Comparison of ENCODE assay signal across 13 cellular contexts in genomic region chr4:143417679-143418403, GRCh38.
A peak's percentile ranks its signal among the peaks of the same experiment; 100 is the strongest.
DNase-seq lines count a peak whose midpoint lies in the region; ATAC-seq and FAIRE-seq lines count a peak whose summit lies in the region.
"Had no signal": no experiment of that assay in that cellular context is flagged by ENCODE, and none has a peak within 500 bp of the region (broad histone marks: within the 10 kb centered on the region; RNA-seq: fewer than 3 reads in every experiment).

No MANE protein-coding gene starts in this region.

- peak overlapping the region; percentile 7 for H3K27ac Mint-ChIP-seq in activated naive CD8-positive, alpha-beta T cell treated with anti-CD3 and anti-CD28 coated beads for 36 hours

- intact Hi-C loops in posterior vena cava (cut with DNase I) = no loop called here

- no peak overlapping the region for H3K4me3 Mint-ChIP-seq in activated naive CD8-positive, alpha-beta T cell treated with anti-CD3 and anti-CD28 coated beads for 36 hours
- H3K4me3 Mint-ChIP-seq: CD14-positive monocyte; central memory CD8-positive, alpha-beta T cell had no signal

- FAIRE-seq in GM18507 (lab: Jason Lieb, UNC) = peak; percentile 93

- ATAC-seq in GM21390 (IDR thresholded peaks at IDR 0.05; ENCODE audit: unreplicated experiment) = peak; percentile 85
- ATAC-seq in HG03060 (IDR thresholded peaks at IDR 0.05; ENCODE audit: low read depth, unreplicated experiment) = peak; percentile 74
- ATAC-seq: gastroesophageal sphincter, sciatic nerve had no signal

- H3K9me3 Mint-ChIP-seq in activated naive CD8-positive, alpha-beta T cell treated with anti-CD3 and anti-CD28 coated beads for 36 hours = no peaks in the 10 kb centered on the region
- H3K9me3 Mint-ChIP-seq: central memory CD8-positive, alpha-beta T cell had no signal

- no peaks in the 10 kb centered on the region for H3K36me3 Mint-ChIP-seq in activated naive CD8-positive, alpha-beta T cell treated with anti-CD3 and anti-CD28 coated beads for 36 hours

- peaks cover 3% of the 10 kb centered on the region for H3K27me3 Mint-ChIP-seq in activated naive CD8-positive, alpha-beta T cell treated with anti-CD3 and anti-CD28 coated beads for 36 hours

- DNase-seq in GM18507 (ENCODE audit: extremely low spot score, insufficient read length, low read depth) (no peak), CD1c-positive myeloid dendritic cell (ENCODE audit: extremely low spot score) (no peak), GOT3 (lab: John Stamatoyannopoulos, UW) (no peak), posterior vena cava (ENCODE audit: low spot score) (no peak)
- DNase-seq in activated naive CD8-positive, alpha-beta T cell treated with anti-CD3 and anti-CD28 coated beads for 36 hours = no peak
- DNase-seq in stimulated activated CD4-positive, alpha-beta T cell treated with anti-CD3 and anti-CD28 coated beads, Interleukin-4, amount 100 ng/mL, for 4 hours = no peak
- DNase-seq: NCI-H526 had no signal

- no peaks in the 10 kb centered on the region for H3K4me1 Mint-ChIP-seq in activated naive CD8-positive, alpha-beta T cell treated with anti-CD3 and anti-CD28 coated beads for 36 hours
- H3K4me1 Mint-ChIP-seq: CD14-positive monocyte; central memory CD8-positive, alpha-beta T cell had no signal
